ENCODE assay signal across 8 cellular contexts in genomic region chr19:1401138-1401888, GRCh38. TPM values are rescaled to one million over a fixed set of nuclear protein-coding genes. Genes with fewer than 3 reads are reported as not detected.
A peak's percentile ranks its signal among the peaks of the same experiment; 100 is the strongest.
DNase-seq lines count a peak whose midpoint lies in the region; ATAC-seq, FAIRE-seq and TF ChIP-seq lines count a peak whose summit lies in the region.

Gene GAMT (minus strand): TSS chr19:1401542. CDS start chr19:1401476, 66 bp downstream.

- TF ChIP-seq CTCF in GM23338 (conservative IDR thresholded peaks at IDR 0.05; ENCODE audit: low read depth in 2 of 2): peak in 1 of 2 experiments; percentile 52; a peak in 2 of 4 replicates
- TF ChIP-seq CTCF in K562 (IDR thresholded peaks at IDR 0.05 in 2 of 3, conservative IDR thresholded peaks at IDR 0.05 in 1 of 3; ENCODE audit: insufficient read depth in 2 of 3, low read depth in 1 of 3, low read length in 3 of 3): peak; percentile 43 to 54 (median 43); a peak in 5 of 6 replicates
- peak in 8 of 11 experiments; percentile 9 to 76 (median 63) for TF ChIP-seq CTCF in spleen (IDR thresholded peaks at IDR 0.05 in 8 of 11, conservative IDR thresholded peaks at IDR 0.05 in 3 of 11)

- H3K27ac ChIP-seq in BLaER1 treated with 17β-estradiol and CSF1 and Interleukin-3, amounts not matched to agents 10 nM and 100 nM: peak within 1 kb of the TSS in 9 of 11 experiments; percentile 48 to 73 (median 62); a peak in 18 of 22 replicates
- H3K27ac ChIP-seq in GM23338 (ENCODE audit: low read depth) (no peak within 1 kb of the TSS), K562 (ENCODE audit: extremely low read depth, low read depth, low read length) (peak within 1 kb of the TSS; percentile 37), iPS-18a (ENCODE audit: low read length) (no peak within 1 kb of the TSS), spleen (peak within 1 kb of the TSS in 3 of 8 donors; percentile 14 to 46 (median 38))

- peaks cover 0 to 17% (median 0%) of the 10 kb centered on the region in 11 experiments; a peak in 5 of 22 replicates for H3K36me3 ChIP-seq in BLaER1 treated with 17β-estradiol and CSF1 and Interleukin-3, amounts not matched to agents 10 nM and 100 nM
- H3K36me3 ChIP-seq in GM23338 (ENCODE audit: insufficient read depth) (no peaks in the 10 kb centered on the region), K562 (ENCODE audit: control insufficient read depth, insufficient read depth, low read length) (peaks cover 14% of the 10 kb centered on the region; the same call in 1 of the 3 replicates), iPS-18a (ENCODE audit: control insufficient read depth, low read depth, low read length) (no peaks in the 10 kb centered on the region), spleen (peaks cover 0 to 5% (median 0%) of the 10 kb centered on the region in 6 donors)

- no peak; a peak in 1 of 4 replicates for TF ChIP-seq RAD21 in K562 (CRISPR knock-in tag; conservative IDR thresholded peaks at IDR 0.05 in 1 of 2, IDR thresholded peaks at IDR 0.05 in 1 of 2)

- no TSS peak for BruUV-seq in K562 (replicated peaks; lab: Mats Ljungman, UMichigan)

- DNase-seq in GM23338 (ENCODE audit: low spot score): peak; percentile 65
- DNase-seq in K562 (ENCODE audit: extremely low read depth in 1 of 4, low spot score in 3 of 4): peak; percentile 77 to 89 (median 88)
- DNase-seq in spleen: peak; percentile 87
- no peak for DNase-seq in 8988T

- H3K79me2 ChIP-seq in GM23338 (replicated peaks; ENCODE audit: insufficient read depth) (no peaks in the 10 kb centered on the region), K562 (ENCODE audit: control insufficient read depth, insufficient read depth, low read length) (peaks cover 12% of the 10 kb centered on the region)

- CTCF ChIA-PET in K562 (lab: Yijun Ruan, JAX; ENCODE audit: low intra/inter-chr PET ratio): no interaction called here

- peak within 1 kb of the TSS; percentile 93 to 100 (median 97) for H3K4me2 ChIP-seq in BLaER1 treated with 17β-estradiol and CSF1 and Interleukin-3, amounts not matched to agents 10 nM and 100 nM
- H3K4me2 ChIP-seq in GM23338: peak within 1 kb of the TSS; percentile 86
- H3K4me2 ChIP-seq in K562 (ENCODE audit: insufficient read depth, low read length): peak within 1 kb of the TSS; percentile 74

- H3K4me3 ChIP-seq in BLaER1 treated with 17β-estradiol and CSF1 and Interleukin-3, amounts not matched to agents 10 nM and 100 nM: peak within 1 kb of the TSS; percentile 73 to 91 (median 81)
- H3K4me3 ChIP-seq in GM23338 (peak within 1 kb of the TSS; percentile 70), K562 (peak within 1 kb of the TSS; percentile 57), iPS-18a (ENCODE audit: low read length) (peak within 1 kb of the TSS; percentile 28), spleen (peak within 1 kb of the TSS; percentile 49 to 95 (median 68))

- peaks cover 58 to 79% (median 72%) of the 10 kb centered on the region in 10 experiments for H3K4me1 ChIP-seq in BLaER1 treated with 17β-estradiol and CSF1 and Interleukin-3, amounts not matched to agents 10 nM and 100 nM
- H3K4me1 ChIP-seq in GM23338 (ENCODE audit: insufficient read depth) (peaks cover 4% of the 10 kb centered on the region; the same call in 1 of the 2 replicates), K562 (replicated peaks in 1 of 2; ENCODE audit: control insufficient read depth in 2 of 2, insufficient read depth in 2 of 2, low read length in 2 of 2) (peaks cover 5 to 64% of the 10 kb centered on the region in 2 experiments; a peak in 3 of 5 replicates), iPS-18a (ENCODE audit: control insufficient read depth, low read depth, low read length) (no peaks in the 10 kb centered on the region), spleen (peaks cover 14 to 64% (median 43%) of the 10 kb centered on the region in 6 donors)

- no peak within 1 kb of the TSS for H3K27ac Mint-ChIP-seq in GM23338

- no peaks in the 10 kb centered on the region for H3K9me3 ChIP-seq in BLaER1 treated with 17β-estradiol and CSF1 and Interleukin-3, amounts not matched to agents 10 nM and 100 nM (replicated peaks in 1 of 11)
- H3K9me3 ChIP-seq in K562 (replicated peaks; ENCODE audit: control insufficient read depth, insufficient read depth, low read depth, low read length): no peaks in the 10 kb centered on the region
- no peaks in the 10 kb centered on the region for H3K9me3 ChIP-seq in iPS-18a (ENCODE audit: control insufficient read depth, low read depth, low read length)
- H3K9me3 ChIP-seq in spleen: no peaks in the 10 kb centered on the region

- H4K20me1 ChIP-seq in BLaER1 treated with 17β-estradiol and CSF1 and Interleukin-3, amounts not matched to agents 10 nM and 100 nM: peaks cover 0 to 43% (median 27%) of the 10 kb centered on the region in 11 experiments; a peak in 15 of 22 replicates
- no peaks in the 10 kb centered on the region; the same call in 1 of the 2 replicates for H4K20me1 ChIP-seq in GM23338 (replicated peaks; ENCODE audit: insufficient read depth)
- H4K20me1 ChIP-seq in K562 (replicated peaks; ENCODE audit: control insufficient read depth, insufficient read depth, low read length): no peaks in the 10 kb centered on the region

- H3K4me1 Mint-ChIP-seq in GM23338: peaks cover 6% of the 10 kb centered on the region

- intact Hi-C loops in T-helper 1 cell treated with Interleukin-12 subunit alpha and Interleukin-12 subunit beta and Interleukin-4 antibody, amounts not matched to agents 30 ng/mL and 1 ng/mL, for 36 hours (cut with micrococcal nuclease): no loop called here
- intact Hi-C loops in K562 (cut with micrococcal nuclease) (no loop called here), spleen (cut with DNase I; ENCODE audit: low total_unique reads) (loop anchor here (10.0 kb wide), 1 partner anchor 127 kb away; the partner anchor contains the start of gene FAM174C)

- no peaks in the 10 kb centered on the region for H3K9me2 ChIP-seq in GM23338 (ENCODE audit: insufficient read depth)

- H3K36me3 Mint-ChIP-seq in GM23338 (ENCODE audit: low read depth): no peaks in the 10 kb centered on the region; the same call in 2 of the 3 replicates

- 4% methylated on average over 29 of the region's 87 CpGs for WGBS in K562 (ENCODE audit: insufficient coverage, low coverage, missing lambda C conversion rate)
- WGBS in spleen, 5 donors: 0 to 1% (median 1%) methylated on average over 8 to 87 of the region's 87 CpGs

- H2AFZ ChIP-seq in GM23338 (peak within 1 kb of the TSS; percentile 74; the same call in 1 of the 2 replicates), K562 (ENCODE audit: low read depth, low read length) (peak within 1 kb of the TSS; percentile 93)

- ATAC-seq in GM23338 (peak; percentile 61), K562 (peak; percentile 83), HG03460 (IDR thresholded peaks at IDR 0.05; ENCODE audit: unreplicated experiment) (no peak)

- peaks cover 7% of the 10 kb centered on the region; the same call in 1 of the 2 replicates for H3F3A ChIP-seq in GM23338 (replicated peaks; ENCODE audit: low read depth)

- peak within 1 kb of the TSS; percentile 70 for H3K4me3 Mint-ChIP-seq in GM23338

- in situ Hi-C loops in K562 (cut with MboI): no loop called here

- POLR2A ChIA-PET in K562 (lab: Yijun Ruan, JAX): no interaction called here

- peak; percentile 74 for FAIRE-seq in K562 (lab: Jason Lieb, UNC)

- H3K9me1 ChIP-seq in K562 (ENCODE audit: control insufficient read depth, insufficient read depth, low read length): no peaks in the 10 kb centered on the region

- TF ChIP-seq POLR2A in K562 (conservative IDR thresholded peaks at IDR 0.05) (no peak), spleen (IDR thresholded peaks at IDR 0.05) (no peak)

- H3K9me3 Mint-ChIP-seq in GM23338: no peaks in the 10 kb centered on the region

- no peaks in the 10 kb centered on the region for H3K27me3 ChIP-seq in BLaER1 treated with 17β-estradiol and CSF1 and Interleukin-3, amounts not matched to agents 10 nM and 100 nM
- H3K27me3 ChIP-seq in GM23338 (ENCODE audit: insufficient read depth): peaks cover 6% of the 10 kb centered on the region; the same call in 1 of the 2 replicates
- H3K27me3 ChIP-seq in K562 (ENCODE audit: control insufficient read depth in 2 of 2, insufficient read depth in 2 of 2, low read length in 2 of 2): no peaks in the 10 kb centered on the region
- H3K27me3 ChIP-seq in iPS-18a (ENCODE audit: control insufficient read depth, insufficient read depth, low read length): peaks cover 10% of the 10 kb centered on the region
- peaks cover 0 to 40% (median 7%) of the 10 kb centered on the region in 7 donors for H3K27me3 ChIP-seq in spleen (replicated peaks in 1 of 7)

- TF ChIP-seq EP300 in K562 (IDR thresholded peaks at IDR 0.05; ENCODE audit: low read length): no peak

- H3K27me3 Mint-ChIP-seq in GM23338 (ENCODE audit: insufficient read depth, low read depth, poor library complexity): peaks cover 12% of the 10 kb centered on the region

- peak within 1 kb of the TSS; percentile 66 to 86 (median 79) for H3K9ac ChIP-seq in BLaER1 treated with 17β-estradiol and CSF1 and Interleukin-3, amounts not matched to agents 10 nM and 100 nM
- H3K9ac ChIP-seq in K562 (ENCODE audit: insufficient read depth in 1 of 2, low read depth in 2 of 2, low read length in 2 of 2) (peak within 1 kb of the TSS; percentile 58 to 89), iPS-18a (ENCODE audit: low read length) (no peak within 1 kb of the TSS)

RNA-seq across cellular contexts. Expression of gene GAMT, which starts in this region (rescaled TPM):
- total RNA-seq in GM23338 (2014; rRNA removed; shearing (Covaris generic)): 21.5 and 27.3 TPM in 2 replicates
- polyA plus RNA-seq in GM23338 (2016; fragmentation: Nextera tagmentation; extraction: Ambion mirVana) (33.6 and 36.9 TPM in 2 replicates), K562 (2011; rRNA removed) (27.2 and 42.1 TPM in 2 replicates), K562 (2014; fragmentation: Illumina TruSeq; extraction: Trizol) (26.2 and 35.1 TPM in 2 replicates), K562 (2014; fragmentation: Nextera tagmentation; extraction: Ambion mirVana) (1 to 10 TPM; 1.3 to 2.1 TPM), K562 (2014; rRNA removed) (33.3 and 37.8 TPM in 2 replicates), spleen (10 to 100 TPM; 15.2 to 20.4 (median 18.2) TPM)
- 13.5 and 18.8 TPM in 2 replicates for total RNA-seq in T-helper 1 cell treated with Interleukin-12 subunit alpha and Interleukin-12 subunit beta and Interleukin-4 antibody, amounts not matched to agents 30 ng/mL and 1 ng/mL, for 36 hours
- 8.0 and 26.2 TPM in 2 replicates for total RNA-seq in K562 (2011; cell fraction: chromatin; rRNA removed; ENCODE audit: low replicate concordance)
- total RNA-seq in K562 (2011; cell fraction: nucleolus; rRNA removed): 17.6 and 18.7 TPM in 2 replicates
- 11.9 and 13.9 TPM in 2 replicates for total RNA-seq in K562 (2011; cell fraction: nucleoplasm; rRNA removed)
- total RNA-seq in K562 (2014; rRNA removed) (35.2 and 47.8 TPM in 2 replicates), K562 (2014; rRNA removed; fragmentation: Illumina TruSeq; extraction: Trizol) (6.1 and 11.1 TPM in 2 replicates), K562 (2015; rRNA removed; fragmentation: Illumina TruSeq; extraction: Trizol) (25.9 and 28.7 TPM in 2 replicates), K562 (2021) (35.3 and 37.5 TPM in 2 replicates), spleen (10 to 100 TPM in 4 of 7 donors, 1 to 10 TPM in 3; 7.1 to 14.5 (median 11.2) TPM)
- polyA plus RNA-seq in K562 (2011; cell fraction: cytosol; rRNA removed): 46.5 and 96.1 TPM in 2 replicates
- polyA plus RNA-seq in K562 (2011; cell fraction: nucleus; rRNA removed): 23.4 and 27.7 TPM in 2 replicates
- polyA plus RNA-seq in K562 (2012): 44.0 and 47.8 TPM in 2 replicates
- polyA minus RNA-seq in K562 (2011; rRNA and poly(A)+ RNA removed): 8.4 and 12.9 TPM in 2 replicates
- polyA minus RNA-seq in K562 (2011; cell fraction: cytosol; rRNA and poly(A)+ RNA removed): 22.1 and 26.4 TPM in 2 replicates
- polyA minus RNA-seq in K562 (2011; cell fraction: nucleus; rRNA and poly(A)+ RNA removed): 6.7 and 7.7 TPM in 2 replicates

Comparison
In these comparisons a context has a peak if more than half of its experiments do, and no peak if none do; other contexts are left out.
1. H3K27ac ChIP-seq: peak in BLaER1 treated with 17β-estradiol and CSF1 and Interleukin-3, amounts not matched to agents 10 nM and 100 nM (9 of 11) and K562 (single experiment); none in GM23338 (single experiment) and iPS-18a (single experiment).
2. H3K4me3 ChIP-seq: peak in every context shown above with its lines; median percentile 81 in BLaER1 treated with 17β-estradiol and CSF1 and Interleukin-3, amounts not matched to agents 10 nM and 100 nM; 70 in GM23338; 68 in spleen; 57 in K562; 28 in iPS-18a.
3. Peak in every context shown above with its lines, with median percentiles within 50 percentile points of each other: H3K4me2 ChIP-seq.